ENCODE assay signal across 12 cellular contexts in the genomic region with DNA sequence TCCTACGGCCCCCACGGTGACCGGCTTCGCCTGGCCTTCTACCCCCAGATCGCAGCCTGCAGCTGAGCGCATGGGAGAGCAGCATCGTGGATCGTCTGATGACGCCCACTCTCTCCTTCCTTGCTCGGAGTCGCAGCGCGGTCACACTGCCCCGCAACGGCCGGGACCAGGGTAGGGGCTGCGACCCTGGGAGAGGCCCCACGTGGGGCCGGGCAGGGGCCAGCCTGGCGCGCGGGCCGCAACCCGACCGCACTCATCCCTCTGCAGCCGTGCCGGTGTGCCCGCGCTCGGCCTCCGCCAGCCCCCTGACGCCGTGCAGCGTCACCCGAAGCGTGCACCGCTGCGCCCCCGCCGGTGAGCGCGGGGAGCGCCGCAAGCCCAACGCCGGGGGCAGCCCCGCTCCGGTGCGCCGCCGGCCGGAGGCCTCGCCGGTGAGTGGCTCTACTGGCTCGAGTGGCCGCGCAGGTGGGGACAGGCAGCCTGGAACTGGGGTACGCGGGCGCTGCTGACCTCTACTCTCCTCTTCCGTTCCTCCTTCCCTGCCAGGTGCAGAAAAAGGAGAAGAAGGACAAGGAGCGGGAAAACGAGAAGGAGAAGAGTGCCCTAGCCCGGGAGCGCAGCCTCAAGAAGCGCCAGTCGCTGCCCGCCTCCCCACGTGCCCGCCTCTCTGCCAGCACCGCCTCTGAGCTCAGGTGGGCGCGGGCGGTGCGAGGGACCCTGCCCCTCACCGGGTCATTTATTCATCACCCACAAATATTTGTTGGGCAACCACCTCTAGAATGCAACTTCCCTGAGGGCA. TPM values are rescaled to one million over a fixed set of nuclear protein-coding genes. Genes with fewer than 3 reads are reported as not detected.
DNase-seq lines count a peak whose midpoint lies in the region; ATAC-seq, FAIRE-seq and TF ChIP-seq lines count a peak whose summit lies in the region.
"Had no signal": no experiment of that assay in that cellular context is flagged by ENCODE, and none has a peak within 500 bp of the region (broad histone marks: within the 10 kb centered on the region; RNA-seq: fewer than 3 reads in every experiment).

No MANE protein-coding gene starts in this region.

- H3K27ac ChIP-seq in H9 (ENCODE audit: insufficient read length, low read depth, low read length) (no peak overlapping the region), H1 (ENCODE audit: low read depth, low read length) (peak overlapping the region; percentile 5; the same call in 1 of the 2 replicates), skeletal muscle tissue (ENCODE audit: low read depth, low read length) (peak overlapping the region; percentile 97), body of pancreas (peak overlapping the region in 1 of 4 donors; percentile 50), thyroid gland (no peak overlapping the region)

- peaks cover 5% of the 10 kb centered on the region; the same call in 1 of the 2 replicates for H3K4me1 ChIP-seq in H9 (ENCODE audit: insufficient read depth, low read length)
- H3K4me1 ChIP-seq in H1 (replicated peaks in 1 of 4; ENCODE audit: control insufficient read depth in 3 of 4, insufficient read depth in 4 of 4, low read length in 3 of 4) = peaks cover 5 to 34% (median 28%) of the 10 kb centered on the region in 4 experiments
- peaks cover 48 to 57% (median 56%) of the 10 kb centered on the region in 3 donors for H3K4me1 ChIP-seq in skeletal muscle tissue (ENCODE audit: control insufficient read depth in 3 of 3, insufficient read depth in 3 of 3, low read length in 3 of 3)
- peaks cover 27% of the 10 kb centered on the region for H3K4me1 ChIP-seq in body of pancreas
- H3K4me1 ChIP-seq in thyroid gland = peaks cover 18 to 21% of the 10 kb centered on the region in 2 donors

- H3K14ac ChIP-seq in H9 (ENCODE audit: insufficient read depth, low read length) (peak overlapping the region; percentile 65; the same call in 1 of the 2 replicates), H1 (ENCODE audit: insufficient read length) (no peak overlapping the region)

- POLR2A ChIA-PET in H1 (lab: Charles Lee; ENCODE audit: partially characterized antibody) = interaction anchor here (0.6 to 6.7 kb wide), 11 partner anchors 11 to 157 kb away, joined by 3 to 44 read pairs (median 4); a partner anchor contains a TSS

- no peak overlapping the region for H2AFZ ChIP-seq in H9 (ENCODE audit: low read length)
- H2AFZ ChIP-seq in H1 (ENCODE audit: low read length) = no peak overlapping the region; the same call in 1 of the 2 replicates

- H3K27me3 ChIP-seq in H9 (ENCODE audit: insufficient read depth, low read length) (no peaks in the 10 kb centered on the region), H1 (replicated peaks in 1 of 4; ENCODE audit: control insufficient read depth in 3 of 4, extremely low read depth in 1 of 4, insufficient read depth in 3 of 4, low read length in 3 of 4) (no peaks in the 10 kb centered on the region), skeletal muscle tissue (ENCODE audit: control insufficient read depth in 3 of 3, insufficient read depth in 3 of 3, low read length in 3 of 3) (no peaks in the 10 kb centered on the region), body of pancreas (no peaks in the 10 kb centered on the region), thyroid gland (no peaks in the 10 kb centered on the region)

- H4K91ac ChIP-seq in H9 (ENCODE audit: insufficient read length, low read depth, low read length) = no peak overlapping the region
- H4K91ac ChIP-seq in H1 (replicated peaks; ENCODE audit: insufficient read length, low read length) = peak overlapping the region; percentile 66

- intact Hi-C loops in body of pancreas (cut with DNase I) (no loop called here), thyroid gland (cut with DNase I) (no loop called here)

- peak overlapping the region; percentile 2 for H3K4me2 ChIP-seq in H9 (ENCODE audit: insufficient read depth, insufficient read length, low read length)
- H3K4me2 ChIP-seq in H1 (ENCODE audit: insufficient read depth in 1 of 2, low read depth in 2 of 2, low read length in 2 of 2) = peak overlapping the region; percentile 50 to 68

- CTCF ChIA-PET in H1 (lab: Charles Lee; ENCODE audit: partially characterized antibody) = interaction anchor here (0.6 to 17.6 kb wide), 11 partner anchors 10 to 210 kb away, joined by 3 to 233 read pairs (median 5); a partner anchor contains a TSS

- peak; percentile 16 to 57; a peak in 3 of 4 replicates for TF ChIP-seq RAD21 in H1 (IDR thresholded peaks at IDR 0.05 in 1 of 2, conservative IDR thresholded peaks at IDR 0.05 in 1 of 2; ENCODE audit: low read depth in 2 of 2, low read length in 2 of 2)

- no peaks in the 10 kb centered on the region for H3K9me3 ChIP-seq in H9 (ENCODE audit: control insufficient read depth, low read depth, low read length)
- no peaks in the 10 kb centered on the region for H3K9me3 ChIP-seq in H1 (ENCODE audit: insufficient read depth in 2 of 2, low read depth in 1 of 2, low read length in 1 of 2)
- H3K9me3 ChIP-seq in skeletal muscle tissue (ENCODE audit: control insufficient read depth in 3 of 3, low read length in 3 of 3) = no peaks in the 10 kb centered on the region
- no peaks in the 10 kb centered on the region for H3K9me3 ChIP-seq in body of pancreas
- H3K9me3 ChIP-seq in thyroid gland = no peaks in the 10 kb centered on the region

- H3K36me3 ChIP-seq in H1 (ENCODE audit: control insufficient read depth in 2 of 4, insufficient read depth in 4 of 4, low read length in 3 of 4) (peaks cover 15 to 31% (median 28%) of the 10 kb centered on the region in 4 experiments; a peak in 7 of 8 replicates), skeletal muscle tissue (ENCODE audit: control insufficient read depth in 3 of 3, insufficient read depth in 3 of 3, low read length in 3 of 3) (peaks cover 67 to 82% (median 75%) of the 10 kb centered on the region in 3 donors), body of pancreas (replicated peaks in 1 of 2; ENCODE audit: insufficient read depth in 1 of 2, low read depth in 2 of 2) (peaks cover 0 to 24% of the 10 kb centered on the region in 2 donors), thyroid gland (peaks cover 84 to 90% of the 10 kb centered on the region in 2 donors)

- FAIRE-seq in H1 (lab: Jason Lieb, UNC) = no peak
- FAIRE-seq: keratinocyte had no signal

- no peak overlapping the region for H3K9ac ChIP-seq in H9 (ENCODE audit: extremely low read depth, insufficient read length, low read length)
- H3K9ac ChIP-seq in H1 (replicated peaks in 1 of 4; ENCODE audit: extremely low read depth in 1 of 4, low read depth in 3 of 4, low read length in 3 of 4) = peak overlapping the region in 3 of 4 experiments; percentile 0 to 44 (median 5); a peak in 4 of 7 replicates
- peak overlapping the region; percentile 87 to 96 (median 94) for H3K9ac ChIP-seq in skeletal muscle tissue (ENCODE audit: low read depth in 1 of 3, low read length in 3 of 3)

- H3K56ac ChIP-seq in H9 (ENCODE audit: insufficient read length, low read depth, low read length) (no peak overlapping the region), H1 (replicated peaks; ENCODE audit: insufficient read length, low read depth, low read length) (no peak overlapping the region)

- WGBS in H9 (ENCODE audit: extremely low coverage, insufficient read length, low lambda C conversion rate) = no CpG with 5 or more reads among the region's 76 CpGs
- WGBS in H1 (ENCODE audit: extremely low coverage in 1 of 2, insufficient coverage in 1 of 2, insufficient read length in 1 of 2, insufficient replicate concordance in 2 of 2, low coverage in 1 of 2, low lambda C conversion rate in 2 of 2, missing lambda C conversion rate in 1 of 2), 2 experiments = 29% methylated on average over 75 of the region's 76 CpGs; no CpG with 5 or more reads in 1 of the 2 experiments
- 91 to 95% methylated on average over 33 to 35 of the region's 76 CpGs for WGBS in body of pancreas, 2 donors
- 87 to 90% methylated on average over 47 to 54 of the region's 76 CpGs for WGBS in thyroid gland, 2 donors

- H3K27ac Mint-ChIP-seq in H9 (peak overlapping the region; percentile 61 to 77 (median 61); a peak in 2 of 7 replicates), immature natural killer cell (no peak overlapping the region)
- H3K27ac Mint-ChIP-seq: activated T-helper 1 cell treated with anti-CD3 and anti-CD28 coated beads, Interleukin-12 subunit alpha, Interleukin-12 subunit beta, Interleukin-2, Interleukin-4 antibody, amounts not matched to agents 30 ng/mL and 10 ng/mL and 1 ng/mL, durations not matched to agents 14 hours and 24 hours and 36 hours had no signal

- DNase-seq in H9 (peak; percentile 80), H1 (ENCODE audit: low read depth in 1 of 2, low spot score in 2 of 2) (peak in 1 of 2 experiments; percentile 92), islet precursor cell (peak; percentile 69), body of pancreas (no peak), immature natural killer cell (no peak), middle frontal gyrus (ENCODE audit: extremely low spot score, low spot score) (no peak), thyroid gland (no peak)
- DNase-seq: activated CD4-positive, alpha-beta T cell treated with anti-CD3 and anti-CD28 coated beads, Interleukin-2, amount 50 U/mL, for 4 hours; NCI-H1930 had no signal

- no peak overlapping the region for H2BK5ac ChIP-seq in H9 (ENCODE audit: insufficient read length, low read length)
- 0 out of 2 replicates have a peak overlapping the region, but pooled peaks have one; percentile 12 for H2BK5ac ChIP-seq in H1 (ENCODE audit: low read depth, low read length)

- peak in 1 of 2 experiments; percentile 24; a peak in 1 of 3 replicates for TF ChIP-seq POLR2A in H1 (IDR thresholded peaks at IDR 0.05; ENCODE audit: control extremely low read depth in 1 of 2, low read depth in 2 of 2, low read length in 2 of 2)
- no peak for TF ChIP-seq POLR2A in body of pancreas (IDR thresholded peaks at IDR 0.05)
- TF ChIP-seq POLR2A in thyroid gland (IDR thresholded peaks at IDR 0.05) = no peak

- no peak overlapping the region for H2BK120ac ChIP-seq in H9 (ENCODE audit: low read depth, low read length, poor library complexity, severe bottlenecking)
- no peak overlapping the region for H2BK120ac ChIP-seq in H1 (replicated peaks; ENCODE audit: low read depth, low read length)

- peaks cover 11% of the 10 kb centered on the region for H3K23me2 ChIP-seq in H9 (ENCODE audit: insufficient read length, low read depth, low read length, poor library complexity, severe bottlenecking)
- H3K23me2 ChIP-seq in H1 (ENCODE audit: low read depth, low read length) = peaks cover 13% of the 10 kb centered on the region; the same call in 1 of the 2 replicates

- H2BK12ac ChIP-seq in H9 (ENCODE audit: insufficient read length, low read depth, low read length) = no peak overlapping the region
- peak overlapping the region; percentile 84; the same call in 1 of the 2 replicates for H2BK12ac ChIP-seq in H1 (ENCODE audit: low read depth, low read length)

- H3K4me3 Mint-ChIP-seq in H9 (peak overlapping the region in 1 of 2 experiments; percentile 56; a peak in 2 of 5 replicates), immature natural killer cell (no peak overlapping the region)
- H3K4me3 Mint-ChIP-seq: activated T-helper 1 cell treated with anti-CD3 and anti-CD28 coated beads, Interleukin-12 subunit alpha, Interleukin-12 subunit beta, Interleukin-2, Interleukin-4 antibody, amounts not matched to agents 30 ng/mL and 10 ng/mL and 1 ng/mL, durations not matched to agents 14 hours and 24 hours and 36 hours had no signal

- H2AK5ac ChIP-seq in H9 (ENCODE audit: insufficient read length, low read length) = no peak overlapping the region
- H2AK5ac ChIP-seq in H1 (ENCODE audit: low read depth, low read length) = no peak overlapping the region

- H2BK15ac ChIP-seq in H9 (ENCODE audit: low read depth, low read length) (no peak overlapping the region), H1 (ENCODE audit: low read length) (peak overlapping the region; percentile 98; the same call in 1 of the 2 replicates)

- H4K5ac ChIP-seq in H9 (ENCODE audit: insufficient read length, low read depth, low read length) = no peak overlapping the region
- no peak overlapping the region for H4K5ac ChIP-seq in H1 (ENCODE audit: insufficient read length, low read depth, low read length)

- H3K18ac ChIP-seq in H9 (ENCODE audit: insufficient read length, low read depth, low read length) = peak overlapping the region; percentile 36
- H3K18ac ChIP-seq in H1 (ENCODE audit: extremely low read depth, low read length) = peak overlapping the region; percentile 7; the same call in 1 of the 2 replicates

- peaks cover 4% of the 10 kb centered on the region for H4K20me1 ChIP-seq in H9 (ENCODE audit: control insufficient read depth, insufficient read depth, insufficient read length)
- peaks cover 14 to 30% of the 10 kb centered on the region in 2 experiments for H4K20me1 ChIP-seq in H1 (replicated peaks in 1 of 2; ENCODE audit: control insufficient read depth in 1 of 2, insufficient read depth in 2 of 2, low read length in 2 of 2)

- peak overlapping the region in 3 of 4 experiments; percentile 3 to 48 (median 15); a peak in 3 of 8 replicates for H3K4me3 ChIP-seq in H1 (ENCODE audit: extremely low read depth in 1 of 4, insufficient read depth in 2 of 4, low read depth in 3 of 4, low read length in 4 of 4)
- H3K4me3 ChIP-seq in skeletal muscle tissue (ENCODE audit: low read length in 3 of 3) = peak overlapping the region; percentile 53 to 71 (median 59)
- H3K4me3 ChIP-seq in body of pancreas = no peak overlapping the region
- H3K4me3 ChIP-seq in thyroid gland (replicated peaks in 1 of 3) = no peak overlapping the region

- H3K79me2 ChIP-seq in H9 (ENCODE audit: insufficient read depth, low read length) = no peaks in the 10 kb centered on the region
- H3K79me2 ChIP-seq in H1 (ENCODE audit: control insufficient read depth in 1 of 2, insufficient read depth in 2 of 2, low read length in 2 of 2) = no peaks in the 10 kb centered on the region

- H3K27me3 Mint-ChIP-seq in H9 (ENCODE audit: low read depth) (no peaks in the 10 kb centered on the region), immature natural killer cell (ENCODE audit: low read depth in 3 of 3) (peaks cover 0 to 4% (median 0%) of the 10 kb centered on the region in 3 donors)

- H3K79me1 ChIP-seq in H9 (ENCODE audit: insufficient read depth, low read depth, low read length, poor library complexity, severe bottlenecking) = no peaks in the 10 kb centered on the region
- H3K79me1 ChIP-seq in H1 (ENCODE audit: low read depth, low read length) = 0 out of 2 replicates have a peak, but pooled peaks cover 4% of the 10 kb centered on the region

- no peak for ATAC-seq in body of pancreas

- no peak for TF ChIP-seq EP300 in H1 (IDR thresholded peaks at IDR 0.05; ENCODE audit: borderline replicate concordance in 1 of 2, low read depth in 2 of 2, low read length in 2 of 2)

- no peak overlapping the region for H3T11ph ChIP-seq in H9 (ENCODE audit: low read length)

- H3K4ac ChIP-seq in H9 (ENCODE audit: low read depth, low read length) (no peak overlapping the region), H1 (replicated peaks; ENCODE audit: insufficient read length, low read depth, low read length) (no peak overlapping the region)

- H4K8ac ChIP-seq in H9 (replicated peaks; ENCODE audit: insufficient read length, low read depth, low read length) (no peak overlapping the region), H1 (ENCODE audit: extremely low read depth, insufficient read depth, low read length) (no peak overlapping the region; the same call in 1 of the 2 replicates)

- TF ChIP-seq CTCF in H9 (conservative IDR thresholded peaks at IDR 0.05) (peak; percentile 55), H1 (IDR thresholded peaks at IDR 0.05; ENCODE audit: control extremely low read depth in 1 of 3, insufficient read depth in 1 of 3, low read depth in 1 of 3, low read length in 3 of 3) (peak; percentile 84 to 94 (median 87)), body of pancreas (IDR thresholded peaks at IDR 0.05) (no peak), thyroid gland (IDR thresholded peaks at IDR 0.05) (no peak)

- H3K4me1 Mint-ChIP-seq in H9 (peaks cover 10 to 38% of the 10 kb centered on the region in 2 experiments), immature natural killer cell (peaks cover 5 to 10% of the 10 kb centered on the region in 2 donors)

- H3K36me3 Mint-ChIP-seq in H9 (ENCODE audit: insufficient read depth in 1 of 3, low read depth in 3 of 3) (peaks cover 33 to 50% (median 45%) of the 10 kb centered on the region in 3 experiments), immature natural killer cell (peaks cover 5 to 42% (median 20%) of the 10 kb centered on the region in 3 donors)

- H3K23ac ChIP-seq in H9 (ENCODE audit: insufficient read length, low read depth, low read length) (no peak overlapping the region), H1 (ENCODE audit: insufficient read length) (no peak overlapping the region)

- H2BK20ac ChIP-seq in H9 (ENCODE audit: low read depth, low read length, poor library complexity, severe bottlenecking) (no peak overlapping the region), H1 (ENCODE audit: low read length) (0 out of 2 replicates have a peak overlapping the region, but pooled peaks have one; percentile 72)

- H3K9me3 Mint-ChIP-seq in H9 = no peaks in the 10 kb centered on the region
- H3K9me3 Mint-ChIP-seq in immature natural killer cell = no peaks in the 10 kb centered on the region
- H3K9me3 Mint-ChIP-seq: activated T-helper 1 cell treated with anti-CD3 and anti-CD28 coated beads, Interleukin-12 subunit alpha, Interleukin-12 subunit beta, Interleukin-2, Interleukin-4 antibody, amounts not matched to agents 30 ng/mL and 10 ng/mL and 1 ng/mL, durations not matched to agents 14 hours and 24 hours and 36 hours had no signal

RNA-seq across cellular contexts. Expression of a gene that starts 20.4 kb away (rescaled TPM):
- 49.9 and 51.6 TPM in 2 replicates for total RNA-seq in H9 (2021)
- 52.4 and 55.1 TPM in 2 replicates for total RNA-seq in H1 (2021; fragmentation: NEBNext Ultra II Directional; extraction: Animal tissue kit (Norgen Biotek cat#: 25700))
- polyA plus RNA-seq in H1 (2011; rRNA removed) = 18.2 and 24.8 TPM in 2 replicates
- polyA plus RNA-seq in H1 (2011; cell fraction: cytosol; rRNA removed) = 23.1 TPM
- polyA plus RNA-seq in H1 (2011; cell fraction: nucleus; rRNA removed) = 36.3 TPM
- 44.6 to 64.8 TPM (median 56.7 TPM) in 4 replicates for polyA plus RNA-seq in H1 (2012, experiment 1 of 2)
- polyA plus RNA-seq in H1 (2012, experiment 2 of 2) = 55.0 TPM
- polyA plus RNA-seq in H1 (2013, experiment 1 of 2) = 30.4 TPM
- 27.2 TPM for polyA plus RNA-seq in H1 (2013, experiment 2 of 2)
- polyA minus RNA-seq in H1 (2011; rRNA and poly(A)+ RNA removed) = 10.9 and 11.9 TPM in 2 replicates
- polyA minus RNA-seq in H1 (2011; cell fraction: cytosol; rRNA and poly(A)+ RNA removed) = 31.9 TPM
- 18.1 TPM for polyA minus RNA-seq in H1 (2011; cell fraction: nucleus; rRNA and poly(A)+ RNA removed)
- total RNA-seq in skeletal muscle tissue = 71.0 TPM
- 10 to 100 TPM; 32.9 to 97.2 TPM for total RNA-seq in body of pancreas
- polyA plus RNA-seq in immature natural killer cell = 10 to 100 TPM; 12.4 to 41.9 (median 17.9) TPM
- total RNA-seq in thyroid gland = 10 to 100 TPM; 63.6 to 75.0 (median 68.7) TPM

RNA-seq across cellular contexts. Expression of a gene that starts 27.1 kb away (rescaled TPM):
- total RNA-seq in H9 (2021) (48.6 and 52.7 TPM in 2 replicates), skeletal muscle tissue (30.3 TPM), body of pancreas (10 to 100 TPM; 45.7 to 71.5 TPM), thyroid gland (100 to 1,000 TPM; 101 to 156 (median 148) TPM)
- total RNA-seq in H1 (2021; fragmentation: NEBNext Ultra II Directional; extraction: Animal tissue kit (Norgen Biotek cat#: 25700)) = 42.0 and 47.8 TPM in 2 replicates
- polyA plus RNA-seq in H1 (2011; rRNA removed) (36.1 and 51.0 TPM in 2 replicates), immature natural killer cell (100 to 1,000 TPM; 113 to 219 (median 129) TPM)
- 53.9 TPM for polyA plus RNA-seq in H1 (2011; cell fraction: cytosol; rRNA removed)
- 19.8 TPM for polyA plus RNA-seq in H1 (2011; cell fraction: nucleus; rRNA removed)
- 55.6 to 70.5 TPM (median 64.5 TPM) in 4 replicates for polyA plus RNA-seq in H1 (2012, experiment 1 of 2)
- polyA plus RNA-seq in H1 (2012, experiment 2 of 2) = 47.1 TPM
- 35.8 TPM for polyA plus RNA-seq in H1 (2013, experiment 1 of 2)
- polyA plus RNA-seq in H1 (2013, experiment 2 of 2) = 38.3 TPM
- polyA minus RNA-seq in H1 (2011; rRNA and poly(A)+ RNA removed) = 19.0 and 20.3 TPM in 2 replicates
- polyA minus RNA-seq in H1 (2011; cell fraction: cytosol; rRNA and poly(A)+ RNA removed) = 34.5 TPM
- 11.1 TPM for polyA minus RNA-seq in H1 (2011; cell fraction: nucleus; rRNA and poly(A)+ RNA removed)

RNA-seq across cellular contexts. Expression of a gene that starts 47.9 kb away (rescaled TPM):
- 184 and 186 TPM in 2 replicates for total RNA-seq in H9 (2021)
- total RNA-seq in H1 (2021; fragmentation: NEBNext Ultra II Directional; extraction: Animal tissue kit (Norgen Biotek cat#: 25700)) = 183 TPM in 2 replicates
- polyA plus RNA-seq in H1 (2011; rRNA removed) = 36.0 and 40.2 TPM in 2 replicates
- 57.4 TPM for polyA plus RNA-seq in H1 (2011; cell fraction: cytosol; rRNA removed)
- 56.5 TPM for polyA plus RNA-seq in H1 (2011; cell fraction: nucleus; rRNA removed)
- polyA plus RNA-seq in H1 (2012, experiment 1 of 2) = 91.4 to 137 TPM (median 101 TPM) in 4 replicates
- polyA plus RNA-seq in H1 (2012, experiment 2 of 2) = 18.0 TPM
- 107 TPM for polyA plus RNA-seq in H1 (2013, experiment 1 of 2)
- 101 TPM for polyA plus RNA-seq in H1 (2013, experiment 2 of 2)
- polyA minus RNA-seq in H1 (2011; rRNA and poly(A)+ RNA removed) = 133 and 218 TPM in 2 replicates
- polyA minus RNA-seq in H1 (2011; cell fraction: cytosol; rRNA and poly(A)+ RNA removed) = 76.3 TPM
- 86.2 TPM for polyA minus RNA-seq in H1 (2011; cell fraction: nucleus; rRNA and poly(A)+ RNA removed)
- total RNA-seq in skeletal muscle tissue = 51.7 TPM
- total RNA-seq in body of pancreas = 10 to 100 TPM; 27.4 to 32.2 TPM
- 100 to 1,000 TPM in 1 of 3 donors, 10 to 100 TPM in 2; 61.6 to 103 (median 70.7) TPM for polyA plus RNA-seq in immature natural killer cell
- total RNA-seq in thyroid gland = 100 to 1,000 TPM in 3 of 4 donors, 10 to 100 TPM in 1; 88.9 to 129 (median 115) TPM

RNA-seq across cellular contexts. Expression of a gene that starts 51.3 kb away (rescaled TPM):
- 1.5 TPM in 2 replicates for total RNA-seq in H9 (2021)
- total RNA-seq in H1 (2021; fragmentation: NEBNext Ultra II Directional; extraction: Animal tissue kit (Norgen Biotek cat#: 25700)) = 2.4 and 2.8 TPM in 2 replicates
- polyA plus RNA-seq in H1 (2011; rRNA removed) = 2.1 and 2.4 TPM in 2 replicates
- polyA plus RNA-seq in H1 (2011; cell fraction: cytosol; rRNA removed) = 1.7 TPM
- 2.5 TPM for polyA plus RNA-seq in H1 (2011; cell fraction: nucleus; rRNA removed)
- polyA plus RNA-seq in H1 (2012, experiment 1 of 2) = 1.1 to 2.4 TPM (median 1.6 TPM) in 4 replicates
- 1.4 TPM for polyA plus RNA-seq in H1 (2012, experiment 2 of 2)
- polyA plus RNA-seq in H1 (2013, experiment 1 of 2) = 3.2 TPM
- 2.8 TPM for polyA plus RNA-seq in H1 (2013, experiment 2 of 2)
- 1.1 TPM in 2 replicates for polyA minus RNA-seq in H1 (2011; rRNA and poly(A)+ RNA removed)
- 2.0 TPM for polyA minus RNA-seq in H1 (2011; cell fraction: cytosol; rRNA and poly(A)+ RNA removed)
- polyA minus RNA-seq in H1 (2011; cell fraction: nucleus; rRNA and poly(A)+ RNA removed) = 1.6 TPM
- total RNA-seq in skeletal muscle tissue = 11.0 TPM
- total RNA-seq in body of pancreas = 1 to 10 TPM; 1.3 to 1.6 TPM
- polyA plus RNA-seq in immature natural killer cell = under 1 TPM in 1 of 3 donors, not detected in 2; 0.12 TPM
- 10 to 100 TPM in 2 of 4 donors, 1 to 10 TPM in 2; 5.7 to 13.7 (median 10.1) TPM for total RNA-seq in thyroid gland

Comparison
In these comparisons a context has a peak if more than half of its experiments do, and no peak if none do; other contexts are left out.
1. DNase-seq: peak in H9 (single experiment) and islet precursor cell (single experiment); none in body of pancreas (0 of 4), immature natural killer cell (0 of 3), middle frontal gyrus (single experiment) and thyroid gland (0 of 2).
2. H3K27ac ChIP-seq: peak in H1 (single experiment) and skeletal muscle tissue (single experiment); none in H9 (single experiment) and thyroid gland (0 of 3).
3. H3K27ac Mint-ChIP-seq: peak in H9 (3 of 3); none in immature natural killer cell (0 of 6).
4. CTCF ChIP-seq: peak in H9 (single experiment) and H1 (3 of 3); none in body of pancreas (0 of 7) and thyroid gland (0 of 6).
5. H3K4me3 ChIP-seq: peak in H1 (3 of 4) and skeletal muscle tissue (3 of 3); none in body of pancreas (0 of 2) and thyroid gland (0 of 3).